8 cellular contexts compared by ENCODE assay signal in the genomic region with DNA sequence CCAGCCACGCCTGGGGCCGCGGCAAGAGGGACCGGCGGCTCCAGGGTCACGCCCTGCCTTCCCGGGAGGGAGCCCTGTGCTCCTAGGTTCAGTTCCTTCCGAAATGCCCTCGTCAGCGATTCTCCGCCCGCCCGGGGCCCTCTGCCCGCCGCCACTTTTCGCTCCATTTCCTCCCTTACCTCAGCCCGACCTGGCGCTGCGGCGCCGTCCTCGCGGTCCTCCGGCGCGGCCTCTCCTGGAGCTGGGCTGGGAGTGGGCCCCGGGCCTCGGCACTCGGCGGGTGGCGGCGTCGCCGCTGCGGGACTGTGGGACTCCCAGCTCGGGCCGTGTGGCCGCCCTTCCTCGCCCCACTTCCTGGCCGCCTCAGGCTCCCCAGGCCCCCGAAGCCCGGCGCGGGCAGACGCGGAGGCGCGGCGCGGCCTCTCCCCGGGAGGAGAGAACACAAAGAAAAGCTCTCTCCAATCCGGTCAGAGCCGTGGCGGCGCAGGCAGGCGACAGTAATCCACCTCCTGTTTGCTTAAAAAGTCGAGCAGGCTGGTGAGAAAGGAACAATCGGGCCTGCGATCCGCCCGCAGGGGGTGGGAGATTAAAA. TPM values are rescaled to one million over a fixed set of nuclear protein-coding genes. Genes with fewer than 3 reads are reported as not detected.
DNase-seq lines count a peak whose midpoint lies in the region; ATAC-seq and TF ChIP-seq lines count a peak whose summit lies in the region.

No MANE protein-coding gene starts in this region.

- H3K27me3 Mint-ChIP-seq in activated T-cell treated with anti-CD3 and anti-CD28 coated beads, Interleukin-2, amount 50 U/mL, for 4 hours (ENCODE audit: low read depth) = peaks cover 57% of the 10 kb centered on the region
- H3K27me3 Mint-ChIP-seq in osteocyte (ENCODE audit: unreplicated experiment) = no peaks in the 10 kb centered on the region

- H3K27ac Mint-ChIP-seq in osteocyte (ENCODE audit: unreplicated experiment) = peak overlapping the region; percentile 99

- H3K4me1 ChIP-seq in foreskin keratinocyte = no peaks in the 10 kb centered on the region

- H3K27ac ChIP-seq in foreskin keratinocyte = peak overlapping the region; percentile 81

- TF ChIP-seq CTCF in foreskin keratinocyte (conservative IDR thresholded peaks at IDR 0.05) (no peak), osteocyte (IDR thresholded peaks at IDR 0.05) (no peak)

- H3K4me3 Mint-ChIP-seq in activated T-cell treated with anti-CD3 and anti-CD28 coated beads, Interleukin-2, amount 50 U/mL, for 4 hours = no peak overlapping the region
- peak overlapping the region; percentile 86 for H3K4me3 Mint-ChIP-seq in osteocyte (ENCODE audit: unreplicated experiment)

- DNase-seq in ELF-1 (ENCODE audit: low read depth, low spot score) (peak; percentile 88), NCI-H146 (lab: John Stamatoyannopoulos, UW) (peak; percentile 88), foreskin keratinocyte (peak in 1 of 2 donors; percentile 64), osteocyte (ENCODE audit: extremely low spot score, unreplicated experiment) (no peak), GF-D8 (lab: John Stamatoyannopoulos, UW) (no peak), COLO829 (ENCODE audit: low spot score) (no peak)
- DNase-seq in activated T-cell treated with anti-CD3 and anti-CD28 coated beads, Interleukin-2, amount 50 U/mL, for 4 hours = no peak

- peak; percentile 6 to 12 for ATAC-seq in activated T-cell treated with anti-CD3 and anti-CD28 coated beads, Interleukin-2, amount 50 U/mL, for 4 hours
- ATAC-seq in foreskin keratinocyte (no peak), HG03520 (IDR thresholded peaks at IDR 0.05; ENCODE audit: unreplicated experiment) (no peak)

- H3K9me3 Mint-ChIP-seq in activated T-cell treated with anti-CD3 and anti-CD28 coated beads, Interleukin-2, amount 50 U/mL, for 4 hours = no peaks in the 10 kb centered on the region
- no peaks in the 10 kb centered on the region for H3K9me3 Mint-ChIP-seq in osteocyte (ENCODE audit: unreplicated experiment)

- no peaks in the 10 kb centered on the region for H3K36me3 Mint-ChIP-seq in activated T-cell treated with anti-CD3 and anti-CD28 coated beads, Interleukin-2, amount 50 U/mL, for 4 hours (ENCODE audit: insufficient read depth)
- no peaks in the 10 kb centered on the region for H3K36me3 Mint-ChIP-seq in osteocyte (ENCODE audit: unreplicated experiment)

- H3K4me1 Mint-ChIP-seq in activated T-cell treated with anti-CD3 and anti-CD28 coated beads, Interleukin-2, amount 50 U/mL, for 4 hours (ENCODE audit: low read depth) = peaks cover 33% of the 10 kb centered on the region
- H3K4me1 Mint-ChIP-seq in osteocyte (ENCODE audit: unreplicated experiment) = peaks cover 44% of the 10 kb centered on the region

- H3K27me3 ChIP-seq in foreskin keratinocyte = no peaks in the 10 kb centered on the region

RNA-seq across cellular contexts. Expression of gene BAHCC1, which starts 1.6 kb away (rescaled TPM):
- total RNA-seq in activated T-cell treated with anti-CD3 and anti-CD28 coated beads, Interleukin-2, amount 50 U/mL, for 4 hours = under 1 TPM; 0.08 to 0.19 (median 0.08) TPM
- 4.4 and 5.6 TPM in 2 replicates for total RNA-seq in foreskin keratinocyte
- 1.7 and 2.2 TPM in 2 replicates for polyA plus RNA-seq in foreskin keratinocyte
- total RNA-seq in osteocyte = 55.7 and 57.0 TPM in 2 replicates

Comparison
In these comparisons a context has a peak if more than half of its experiments do, and no peak if none do; other contexts are left out.
1. DNase-seq: peak in ELF-1 (single experiment) and NCI-H146 (single experiment); none in activated T-cell treated with anti-CD3 and anti-CD28 coated beads, Interleukin-2, amount 50 U/mL, for 4 hours (single experiment), osteocyte (single experiment), GF-D8 (single experiment) and COLO829 (single experiment).
2. ATAC-seq: peak in activated T-cell treated with anti-CD3 and anti-CD28 coated beads, Interleukin-2, amount 50 U/mL, for 4 hours (2 of 2); none in foreskin keratinocyte (single experiment) and HG03520 (single experiment).